In the genomic region with DNA sequence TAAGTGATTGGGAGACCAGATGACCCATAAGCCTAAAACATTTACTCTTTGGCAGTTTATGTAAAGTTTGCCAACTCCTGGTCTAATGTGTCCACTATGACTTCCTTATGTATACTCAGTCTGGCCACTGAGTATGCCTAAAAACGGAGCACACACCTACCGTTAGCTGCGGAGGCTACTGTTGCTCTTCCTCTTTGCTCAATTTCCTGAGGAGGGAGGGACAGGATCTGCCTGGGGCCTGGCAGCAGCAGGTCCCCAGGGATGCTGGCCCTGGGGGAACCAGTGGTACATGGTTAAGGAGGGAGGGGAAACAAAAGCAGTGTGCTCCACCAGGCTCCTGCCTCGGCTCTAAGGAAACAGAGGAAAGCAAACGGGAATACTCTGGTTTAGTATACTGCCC, we compare ENCODE assay signal across 19 cellular contexts.
A peak's percentile ranks its signal among the peaks of the same experiment; 100 is the strongest.
DNase-seq lines count a peak whose midpoint lies in the region; ATAC-seq and TF ChIP-seq lines count a peak whose summit lies in the region.
"Had no signal": no experiment of that assay in that cellular context is flagged by ENCODE, and none has a peak within 500 bp of the region (broad histone marks: within the 10 kb centered on the region; RNA-seq: fewer than 3 reads in every experiment).

No MANE protein-coding gene starts in this region.

- DNase-seq in left ventricle myocardium superior (peak; percentile 53), cardiac septum (ENCODE audit: low spot score) (no peak), MV-4-11 (lab: John Stamatoyannopoulos, UW) (peak; percentile 58), chondrocyte (ENCODE audit: low spot score) (no peak), activated gamma-delta T cell (lab: John Stamatoyannopoulos, UW) (no peak), DMS 273 treated with DMSO at 0.1 percent for 48 hours (lab: John Stamatoyannopoulos, UW) (no peak), inferior parietal cortex (ENCODE audit: extremely low spot score) (no peak)
- DNase-seq: aorta, colonic mucosa, COR-L47, foreskin melanocyte, HCEC 1CT, lower lobe of right lung, NCI-H2107, NCI-H526 treated with DMSO at 0.1 percent for 48 hours, substantia nigra, T-cell had no signal

- peaks cover 4% of the 10 kb centered on the region for H3K9me3 Mint-ChIP-seq in chondrocyte (ENCODE audit: low read depth)
- H3K9me3 Mint-ChIP-seq in stimulated activated memory B cell treated with anti-CD40 and anti-IgM and Interleukin-4, amounts not matched to agents 10 μg/mL and 1 μg/mL and 100 μg/mL, for 72 hours: no peaks in the 10 kb centered on the region
- H3K9me3 Mint-ChIP-seq: natural killer cell treated with Interleukin-12 subunit alpha and Interleukin-12 subunit beta and Interleukin-15 and Interleukin-18, amount 100 ng/mL, for 72 hours had no signal

- ATAC-seq in left ventricle myocardium superior: peak; percentile 55
- no peak for ATAC-seq in stimulated activated memory B cell treated with anti-CD40 and anti-IgM and Interleukin-4, amounts not matched to agents 10 μg/mL and 1 μg/mL and 100 μg/mL, for 72 hours
- ATAC-seq: natural killer cell treated with Interleukin-12 subunit alpha and Interleukin-12 subunit beta and Interleukin-15 and Interleukin-18, amount 100 ng/mL, for 72 hours; T-cell had no signal

- H3K27ac Mint-ChIP-seq in chondrocyte (ENCODE audit: unreplicated experiment): peak overlapping the region; percentile 30
- H3K27ac Mint-ChIP-seq in stimulated activated memory B cell treated with anti-CD40 and anti-IgM and Interleukin-4, amounts not matched to agents 10 μg/mL and 1 μg/mL and 100 μg/mL, for 72 hours: peak overlapping the region; percentile 21
- H3K27ac Mint-ChIP-seq: natural killer cell treated with Interleukin-12 subunit alpha and Interleukin-12 subunit beta and Interleukin-15 and Interleukin-18, amount 100 ng/mL, for 72 hours; T-cell had no signal

- H3K4me1 Mint-ChIP-seq in chondrocyte (ENCODE audit: low read depth): peaks cover 9% of the 10 kb centered on the region
- H3K4me1 Mint-ChIP-seq in stimulated activated memory B cell treated with anti-CD40 and anti-IgM and Interleukin-4, amounts not matched to agents 10 μg/mL and 1 μg/mL and 100 μg/mL, for 72 hours: peaks cover 48% of the 10 kb centered on the region

- H3K36me3 Mint-ChIP-seq in chondrocyte (ENCODE audit: low read depth): peaks cover 15% of the 10 kb centered on the region
- H3K36me3 Mint-ChIP-seq in stimulated activated memory B cell treated with anti-CD40 and anti-IgM and Interleukin-4, amounts not matched to agents 10 μg/mL and 1 μg/mL and 100 μg/mL, for 72 hours: peaks cover 37% of the 10 kb centered on the region
- H3K36me3 Mint-ChIP-seq: natural killer cell treated with Interleukin-12 subunit alpha and Interleukin-12 subunit beta and Interleukin-15 and Interleukin-18, amount 100 ng/mL, for 72 hours had no signal

- TF ChIP-seq CTCF in chondrocyte (IDR thresholded peaks at IDR 0.05): no peak

- H3K27me3 Mint-ChIP-seq in chondrocyte (ENCODE audit: low read depth): no peaks in the 10 kb centered on the region
- H3K27me3 Mint-ChIP-seq in stimulated activated memory B cell treated with anti-CD40 and anti-IgM and Interleukin-4, amounts not matched to agents 10 μg/mL and 1 μg/mL and 100 μg/mL, for 72 hours: no peaks in the 10 kb centered on the region
- H3K27me3 Mint-ChIP-seq: natural killer cell treated with Interleukin-12 subunit alpha and Interleukin-12 subunit beta and Interleukin-15 and Interleukin-18, amount 100 ng/mL, for 72 hours; T-cell had no signal

- no peak overlapping the region for H3K4me3 Mint-ChIP-seq in chondrocyte (ENCODE audit: unreplicated experiment)
- no peak overlapping the region for H3K4me3 Mint-ChIP-seq in stimulated activated memory B cell treated with anti-CD40 and anti-IgM and Interleukin-4, amounts not matched to agents 10 μg/mL and 1 μg/mL and 100 μg/mL, for 72 hours
- H3K4me3 Mint-ChIP-seq: natural killer cell treated with Interleukin-12 subunit alpha and Interleukin-12 subunit beta and Interleukin-15 and Interleukin-18, amount 100 ng/mL, for 72 hours; T-cell had no signal

- intact Hi-C loops in left ventricle myocardium superior (cut with micrococcal nuclease): no loop called here
- intact Hi-C loops in cardiac septum (cut with DNase I): no loop called here

Comparison
In these comparisons a context has a peak if more than half of its experiments do, and no peak if none do; other contexts are left out.
1. DNase-seq: peak in left ventricle myocardium superior (single experiment) and MV-4-11 (single experiment); none in cardiac septum (single experiment), chondrocyte (single experiment), activated gamma-delta T cell (single experiment), DMS 273 treated with DMSO at 0.1 percent for 48 hours (single experiment) and inferior parietal cortex (single experiment).